Comparison of ENCODE assay signal across 10 cellular contexts in genomic region chr11:3879967-3880542, GRCh38. TPM values are rescaled to one million over a fixed set of nuclear protein-coding genes. Genes with fewer than 3 reads are reported as not detected.
A peak's percentile ranks its signal among the peaks of the same experiment; 100 is the strongest.
DNase-seq lines count a peak whose midpoint lies in the region; ATAC-seq lines count a peak whose summit lies in the region.
"Had no signal": no experiment of that assay in that cellular context is flagged by ENCODE, and none has a peak within 500 bp of the region (broad histone marks: within the 10 kb centered on the region; RNA-seq: fewer than 3 reads in every experiment).

No MANE protein-coding gene starts in this region.

- H3K4me3 ChIP-seq in effector memory CD4-positive, alpha-beta T cell (ENCODE audit: insufficient read depth, low read depth, low read length, poor library complexity, severe bottlenecking) = peak overlapping the region; percentile 24
- no peak overlapping the region for H3K4me3 ChIP-seq in Karpas-422 (ENCODE audit: low read length)

- H3K4me1 ChIP-seq in effector memory CD4-positive, alpha-beta T cell (ENCODE audit: control insufficient read depth, insufficient read depth, low read length, poor library complexity, severe bottlenecking) = peaks cover 31% of the 10 kb centered on the region
- H3K4me1 ChIP-seq in Karpas-422 (ENCODE audit: low read length) = peaks cover 49% of the 10 kb centered on the region

- H3K79me2 ChIP-seq in Karpas-422 (ENCODE audit: low read length) = no peaks in the 10 kb centered on the region

- no peaks in the 10 kb centered on the region for H3K27me3 Mint-ChIP-seq in activated CD4-positive, alpha-beta T cell treated with anti-CD3 and anti-CD28 coated beads, Interleukin-2, amount 10 ng/mL, durations not matched to agents 7 days and 5 days
- no peaks in the 10 kb centered on the region for H3K27me3 Mint-ChIP-seq in activated CD4-positive, alpha-beta T cell treated with anti-CD3 and anti-CD28 coated beads for 36 hours
- no peaks in the 10 kb centered on the region for H3K27me3 Mint-ChIP-seq in stimulated activated naive CD8-positive, alpha-beta T cell treated with anti-CD3 and anti-CD28 coated beads, Interleukin-15, amount 100 ng/mL, for 72 hours

- no peak overlapping the region for H3K4me2 ChIP-seq in Karpas-422 (ENCODE audit: low read depth, low read length, poor library complexity, severe bottlenecking)

- H3K9me3 Mint-ChIP-seq in activated CD4-positive, alpha-beta T cell treated with anti-CD3 and anti-CD28 coated beads, Interleukin-2, amount 10 ng/mL, durations not matched to agents 7 days and 5 days = no peaks in the 10 kb centered on the region
- H3K9me3 Mint-ChIP-seq in activated CD4-positive, alpha-beta T cell treated with anti-CD3 and anti-CD28 coated beads for 36 hours (ENCODE audit: low read depth) = no peaks in the 10 kb centered on the region
- H3K9me3 Mint-ChIP-seq in stimulated activated naive CD8-positive, alpha-beta T cell treated with anti-CD3 and anti-CD28 coated beads, Interleukin-15, amount 100 ng/mL, for 72 hours = no peaks in the 10 kb centered on the region

- no peaks in the 10 kb centered on the region for H3K36me3 ChIP-seq in effector memory CD4-positive, alpha-beta T cell (ENCODE audit: control insufficient read depth, insufficient read depth, low read length)
- no peaks in the 10 kb centered on the region for H3K36me3 ChIP-seq in Karpas-422 (ENCODE audit: insufficient read depth, low read length)

- no peaks in the 10 kb centered on the region for H3K9me2 ChIP-seq in Karpas-422 (replicated peaks; ENCODE audit: insufficient read depth, low read length)

- POLR2A ChIA-PET in activated CD4-positive, alpha-beta T cell treated with anti-CD3 and anti-CD28 coated beads, Interleukin-2, amount 10 ng/mL, durations not matched to agents 7 days and 5 days (lab: Charles Lee) = no interaction called here
- POLR2A ChIA-PET in activated CD4-positive, alpha-beta T cell treated with anti-CD3 and anti-CD28 coated beads for 36 hours (lab: Charles Lee) = no interaction called here

- ATAC-seq in activated CD4-positive, alpha-beta T cell treated with anti-CD3 and anti-CD28 coated beads for 36 hours = no peak
- ATAC-seq in HG03135 (IDR thresholded peaks at IDR 0.05; ENCODE audit: unreplicated experiment) = peak; percentile 43
- ATAC-seq in stimulated activated naive CD8-positive, alpha-beta T cell treated with anti-CD3 and anti-CD28 coated beads, Interleukin-15, amount 100 ng/mL, for 72 hours = no peak

- intact Hi-C loops in activated CD4-positive, alpha-beta T cell treated with anti-CD3 and anti-CD28 coated beads for 36 hours (cut with DNase I, micrococcal nuclease) = no loop called here

- H3K9ac ChIP-seq in Karpas-422 (ENCODE audit: low read length) = no peak overlapping the region

- CTCF ChIA-PET in activated CD4-positive, alpha-beta T cell treated with anti-CD3 and anti-CD28 coated beads, Interleukin-2, amount 10 ng/mL, durations not matched to agents 7 days and 5 days (lab: Charles Lee) = interaction anchor here (2.1 kb wide), 1 partner anchor 12 kb away, joined by 4 read pairs; no protein-coding TSS in a partner anchor
- CTCF ChIA-PET in activated CD4-positive, alpha-beta T cell treated with anti-CD3 and anti-CD28 coated beads for 36 hours (lab: Charles Lee) = interaction anchor here (0.6 to 2.8 kb wide), 5 partner anchors 25 to 193 kb away, joined by 3 to 16 read pairs (median 5); partner anchors contain the start of gene STIM1

- peaks cover 64% of the 10 kb centered on the region for H3K4me1 Mint-ChIP-seq in activated CD4-positive, alpha-beta T cell treated with anti-CD3 and anti-CD28 coated beads, Interleukin-2, amount 10 ng/mL, durations not matched to agents 7 days and 5 days
- H3K4me1 Mint-ChIP-seq in activated CD4-positive, alpha-beta T cell treated with anti-CD3 and anti-CD28 coated beads for 36 hours = peaks cover 81% of the 10 kb centered on the region
- H3K4me1 Mint-ChIP-seq in stimulated activated naive CD8-positive, alpha-beta T cell treated with anti-CD3 and anti-CD28 coated beads, Interleukin-15, amount 100 ng/mL, for 72 hours = peaks cover 93% of the 10 kb centered on the region

- peaks cover 24% of the 10 kb centered on the region; the same call in 1 of the 2 replicates for H4K20me1 ChIP-seq in Karpas-422 (ENCODE audit: insufficient read depth, low read depth, low read length)

- H3K27ac ChIP-seq in effector memory CD4-positive, alpha-beta T cell (ENCODE audit: insufficient read depth, low read length, poor library complexity, severe bottlenecking) = peak overlapping the region; percentile 33
- H3K27ac ChIP-seq in Karpas-422 (ENCODE audit: low read length) = no peak overlapping the region

- H3K4me3 Mint-ChIP-seq in activated CD4-positive, alpha-beta T cell treated with anti-CD3 and anti-CD28 coated beads, Interleukin-2, amount 10 ng/mL, durations not matched to agents 7 days and 5 days = no peak overlapping the region
- H3K4me3 Mint-ChIP-seq in activated CD4-positive, alpha-beta T cell treated with anti-CD3 and anti-CD28 coated beads for 36 hours = no peak overlapping the region
- H3K4me3 Mint-ChIP-seq in stimulated activated naive CD8-positive, alpha-beta T cell treated with anti-CD3 and anti-CD28 coated beads, Interleukin-15, amount 100 ng/mL, for 72 hours = peak overlapping the region; percentile 46 to 52

- no peaks in the 10 kb centered on the region for H3K27me3 ChIP-seq in effector memory CD4-positive, alpha-beta T cell (replicated peaks; ENCODE audit: control insufficient read depth, insufficient read depth, low read length, poor library complexity, severe bottlenecking)
- H3K27me3 ChIP-seq in Karpas-422 (ENCODE audit: low read length) = no peaks in the 10 kb centered on the region

- DNase-seq in activated CD4-positive, alpha-beta T cell treated with anti-CD3 and anti-CD28 coated beads, Interleukin-2, amount 10 ng/mL, durations not matched to agents 7 days and 5 days = no peak
- DNase-seq in activated CD4-positive, alpha-beta T cell treated with anti-CD3 and anti-CD28 coated beads for 36 hours = no peak
- no peak for DNase-seq in effector memory CD4-positive, alpha-beta T cell
- DNase-seq in stimulated activated naive CD8-positive, alpha-beta T cell treated with anti-CD3 and anti-CD28 coated beads, Interleukin-15, amount 100 ng/mL, for 72 hours = no peak
- DNase-seq in Karpas-422 (no peak), DMS114 treated with DMSO at 0.1 percent for 48 hours (lab: John Stamatoyannopoulos, UW; ENCODE audit: unreplicated experiment) (no peak), NCI-H1694 (lab: John Stamatoyannopoulos, UW) (no peak)
- DNase-seq: activated CD4-positive, alpha-beta T cell treated with anti-CD3 and anti-CD28 coated beads for 1 hour; stimulated activated CD4-positive, alpha-beta T cell treated with anti-CD3 and anti-CD28 coated beads, Interleukin-4, amount 100 ng/mL, for 4 hours had no signal

- no peaks in the 10 kb centered on the region for H3K9me3 ChIP-seq in effector memory CD4-positive, alpha-beta T cell (ENCODE audit: control insufficient read depth, low read length)
- no peaks in the 10 kb centered on the region for H3K9me3 ChIP-seq in Karpas-422 (ENCODE audit: low read length)

- peaks cover 6% of the 10 kb centered on the region for H3K36me3 Mint-ChIP-seq in activated CD4-positive, alpha-beta T cell treated with anti-CD3 and anti-CD28 coated beads, Interleukin-2, amount 10 ng/mL, durations not matched to agents 7 days and 5 days (ENCODE audit: low read depth)
- H3K36me3 Mint-ChIP-seq in activated CD4-positive, alpha-beta T cell treated with anti-CD3 and anti-CD28 coated beads for 36 hours (ENCODE audit: low read depth) = no peaks in the 10 kb centered on the region

- H3K27ac Mint-ChIP-seq in activated CD4-positive, alpha-beta T cell treated with anti-CD3 and anti-CD28 coated beads, Interleukin-2, amount 10 ng/mL, durations not matched to agents 7 days and 5 days = peak overlapping the region; percentile 36
- no peak overlapping the region for H3K27ac Mint-ChIP-seq in activated CD4-positive, alpha-beta T cell treated with anti-CD3 and anti-CD28 coated beads for 36 hours
- peak overlapping the region; percentile 91 to 92 for H3K27ac Mint-ChIP-seq in stimulated activated naive CD8-positive, alpha-beta T cell treated with anti-CD3 and anti-CD28 coated beads, Interleukin-15, amount 100 ng/mL, for 72 hours

- H2AFZ ChIP-seq in Karpas-422 (ENCODE audit: low read length) = no peak overlapping the region

RNA-seq across cellular contexts. Expression of gene STIM1, which starts 24.6 kb away (rescaled TPM):
- total RNA-seq in activated CD4-positive, alpha-beta T cell treated with anti-CD3 and anti-CD28 coated beads, Interleukin-2, amount 10 ng/mL, durations not matched to agents 7 days and 5 days = 100 to 1,000 TPM; 103 to 108 TPM
- total RNA-seq in activated CD4-positive, alpha-beta T cell treated with anti-CD3 and anti-CD28 coated beads for 36 hours = 10 to 100 TPM; 60.0 to 62.6 TPM
- 9.0 and 17.0 TPM in 2 replicates for total RNA-seq in Karpas-422 (2014; rRNA removed; shearing (Covaris generic); ENCODE audit: low replicate concordance)

RNA-seq across cellular contexts. Expression of gene RHOG, which starts 39.3 kb away (rescaled TPM):
- 100 to 1,000 TPM; 158 to 172 TPM for total RNA-seq in activated CD4-positive, alpha-beta T cell treated with anti-CD3 and anti-CD28 coated beads, Interleukin-2, amount 10 ng/mL, durations not matched to agents 7 days and 5 days
- total RNA-seq in activated CD4-positive, alpha-beta T cell treated with anti-CD3 and anti-CD28 coated beads for 36 hours = 100 to 1,000 TPM; 157 to 180 TPM
- 54.6 and 68.5 TPM in 2 replicates for total RNA-seq in Karpas-422 (2014; rRNA removed; shearing (Covaris generic); ENCODE audit: low replicate concordance)

Comparison
In these comparisons a context has a peak if more than half of its experiments do, and no peak if none do; other contexts are left out.
1. H3K4me3 Mint-ChIP-seq: peak in stimulated activated naive CD8-positive, alpha-beta T cell treated with anti-CD3 and anti-CD28 coated beads, Interleukin-15, amount 100 ng/mL, for 72 hours (2 of 2); none in activated CD4-positive, alpha-beta T cell treated with anti-CD3 and anti-CD28 coated beads, Interleukin-2, amount 10 ng/mL, durations not matched to agents 7 days and 5 days (single experiment) and activated CD4-positive, alpha-beta T cell treated with anti-CD3 and anti-CD28 coated beads for 36 hours (single experiment).